10 cellular contexts compared by ENCODE assay signal in genomic region chr6:139173172-139173571, GRCh38. TPM values are rescaled to one million over a fixed set of nuclear protein-coding genes. Genes with fewer than 3 reads are reported as not detected.
DNase-seq lines count a peak whose midpoint lies in the region; ATAC-seq and TF ChIP-seq lines count a peak whose summit lies in the region.
"Had no signal": no experiment of that assay in that cellular context is flagged by ENCODE, and none has a peak within 500 bp of the region (broad histone marks: within the 10 kb centered on the region; RNA-seq: fewer than 3 reads in every experiment).

No MANE protein-coding gene starts in this region.

- no peaks in the 10 kb centered on the region for H4K20me1 ChIP-seq in MM.1S (ENCODE audit: insufficient read depth, low read length)

- no peaks in the 10 kb centered on the region for H3K9me3 ChIP-seq in MM.1S (replicated peaks; ENCODE audit: insufficient read depth, low read length)
- H3K9me3 ChIP-seq in naive thymus-derived CD4-positive, alpha-beta T cell (ENCODE audit: control insufficient read depth in 2 of 3, low read length in 3 of 3), result no peaks in the 10 kb centered on the region

- H3K27me3 Mint-ChIP-seq in activated CD4-positive, alpha-beta memory T cell treated with anti-CD3 and anti-CD28 coated beads for 36 hours, result no peaks in the 10 kb centered on the region
- H3K27me3 Mint-ChIP-seq in activated CD4-positive, alpha-beta memory T cell treated with anti-CD3 and anti-CD28 coated beads, Interleukin-2, amount 10 ng/mL, durations not matched to agents 7 days and 5 days, result no peaks in the 10 kb centered on the region
- no peaks in the 10 kb centered on the region for H3K27me3 Mint-ChIP-seq in activated T-cell treated with anti-CD3 and anti-CD28 coated beads, Interleukin-2, amount 50 U/mL, for 72 hours (ENCODE audit: low read depth)
- no peaks in the 10 kb centered on the region for H3K27me3 Mint-ChIP-seq in naive thymus-derived CD4-positive, alpha-beta T cell

- intact Hi-C loops in activated CD4-positive, alpha-beta memory T cell treated with anti-CD3 and anti-CD28 coated beads for 36 hours (cut with micrococcal nuclease), result loop anchor here (1.0 to 2.0 kb wide), 5 partner anchors 11 to 48 kb away; no protein-coding TSS in a partner anchor
- intact Hi-C loops in naive thymus-derived CD4-positive, alpha-beta T cell (cut with micrococcal nuclease), result loop anchor here (1.0 to 5.0 kb wide), 8 partner anchors 11 to 356 kb away; no protein-coding TSS in a partner anchor
- intact Hi-C loops in dorsolateral prefrontal cortex (cut with DNase I), result no loop called here

- peaks cover 4% of the 10 kb centered on the region; the same call in 1 of the 2 replicates for H3K36me3 ChIP-seq in MM.1S (replicated peaks; ENCODE audit: insufficient read depth, low read length)
- peaks cover 0 to 26% (median 16%) of the 10 kb centered on the region in 3 experiments for H3K36me3 ChIP-seq in naive thymus-derived CD4-positive, alpha-beta T cell (ENCODE audit: control insufficient read depth in 2 of 3, insufficient read depth in 3 of 3, low read length in 3 of 3)

- H3K9me2 ChIP-seq in MM.1S (replicated peaks; ENCODE audit: insufficient read depth, low read length), result no peaks in the 10 kb centered on the region

- peaks cover 57% of the 10 kb centered on the region for H3K79me2 ChIP-seq in MM.1S (ENCODE audit: low read length)

- peaks cover 57% of the 10 kb centered on the region for H3K4me1 ChIP-seq in MM.1S (ENCODE audit: low read length)
- H3K4me1 ChIP-seq in naive thymus-derived CD4-positive, alpha-beta T cell (ENCODE audit: control insufficient read depth in 2 of 2, insufficient read depth in 2 of 2, low read length in 2 of 2), result peaks cover 50 to 85% of the 10 kb centered on the region in 2 donors

- H3K4me3 Mint-ChIP-seq in activated CD4-positive, alpha-beta memory T cell treated with anti-CD3 and anti-CD28 coated beads for 36 hours, result no peak overlapping the region
- H3K4me3 Mint-ChIP-seq in activated CD4-positive, alpha-beta memory T cell treated with anti-CD3 and anti-CD28 coated beads, Interleukin-2, amount 10 ng/mL, durations not matched to agents 7 days and 5 days, result no peak overlapping the region
- peak overlapping the region; percentile 56 to 62 for H3K4me3 Mint-ChIP-seq in activated T-cell treated with anti-CD3 and anti-CD28 coated beads, Interleukin-2, amount 50 U/mL, for 72 hours
- H3K4me3 Mint-ChIP-seq in naive thymus-derived CD4-positive, alpha-beta T cell, result peak overlapping the region; percentile 16 to 75 (median 60)

- no peak for DNase-seq in activated CD4-positive, alpha-beta memory T cell treated with anti-CD3 and anti-CD28 coated beads for 36 hours
- no peak for DNase-seq in activated CD4-positive, alpha-beta memory T cell treated with anti-CD3 and anti-CD28 coated beads, Interleukin-2, amount 10 ng/mL, durations not matched to agents 7 days and 5 days
- no peak for DNase-seq in MM.1S
- peak; percentile 41 to 42 for DNase-seq in activated T-cell treated with anti-CD3 and anti-CD28 coated beads, Interleukin-2, amount 50 U/mL, for 72 hours
- peak in 6 of 9 donors; percentile 31 to 54 (median 40) for DNase-seq in naive thymus-derived CD4-positive, alpha-beta T cell
- DNase-seq in medulla oblongata (ENCODE audit: extremely low spot score), result no peak
- DNase-seq in dorsolateral prefrontal cortex, result no peak
- DNase-seq in Ammon's horn (ENCODE audit: low spot score), result no peak
- DNase-seq: NCI-H2227 treated with DMSO at 0.1 percent for 48 hours; stimulated activated CD8-positive, alpha-beta memory T cell treated with anti-CD3 and anti-CD28 coated beads, Interleukin-4, amount 100 ng/mL, for 48 hours had no signal

- H3K27me3 ChIP-seq in MM.1S (replicated peaks; ENCODE audit: insufficient read depth, low read length) (no peaks in the 10 kb centered on the region), dorsolateral prefrontal cortex (no peaks in the 10 kb centered on the region)
- H3K27me3 ChIP-seq in naive thymus-derived CD4-positive, alpha-beta T cell (ENCODE audit: control insufficient read depth in 2 of 2, insufficient read depth in 2 of 2, low read length in 2 of 2), result no peaks in the 10 kb centered on the region

- POLR2A ChIA-PET in activated CD4-positive, alpha-beta memory T cell treated with anti-CD3 and anti-CD28 coated beads for 36 hours (lab: Charles Lee), result interaction anchor here (1.0 to 1.1 kb wide), 2 partner anchors 21 to 27 kb away, joined by 3 read pairs; no protein-coding TSS in a partner anchor
- POLR2A ChIA-PET in activated CD4-positive, alpha-beta memory T cell treated with anti-CD3 and anti-CD28 coated beads, Interleukin-2, amount 10 ng/mL, durations not matched to agents 7 days and 5 days (lab: Charles Lee), result interaction anchor here (0.9 to 2.4 kb wide), 8 partner anchors 10 to 186 kb away, joined by 3 to 7 read pairs (median 3); no protein-coding TSS in a partner anchor
- POLR2A ChIA-PET in naive thymus-derived CD4-positive, alpha-beta T cell (lab: Charles Lee), result interaction anchor here (1.0 to 3.5 kb wide), 9 partner anchors 12 to 201 kb away, joined by 3 to 20 read pairs (median 10); partner anchors contain the start of gene CITED2

- H3K9me3 Mint-ChIP-seq in activated CD4-positive, alpha-beta memory T cell treated with anti-CD3 and anti-CD28 coated beads for 36 hours, result no peaks in the 10 kb centered on the region
- no peaks in the 10 kb centered on the region for H3K9me3 Mint-ChIP-seq in activated CD4-positive, alpha-beta memory T cell treated with anti-CD3 and anti-CD28 coated beads, Interleukin-2, amount 10 ng/mL, durations not matched to agents 7 days and 5 days
- peaks cover 0 to 1% of the 10 kb centered on the region in 2 donors for H3K9me3 Mint-ChIP-seq in activated T-cell treated with anti-CD3 and anti-CD28 coated beads, Interleukin-2, amount 50 U/mL, for 72 hours
- no peaks in the 10 kb centered on the region for H3K9me3 Mint-ChIP-seq in naive thymus-derived CD4-positive, alpha-beta T cell

- H3K4me3 ChIP-seq in MM.1S (ENCODE audit: low read length) (no peak overlapping the region), dorsolateral prefrontal cortex (no peak overlapping the region)
- H3K4me3 ChIP-seq in naive thymus-derived CD4-positive, alpha-beta T cell (ENCODE audit: low read length), result no peak overlapping the region

- TF ChIP-seq CTCF in MM.1S (IDR thresholded peaks at IDR 0.05; ENCODE audit: low read length), result no peak
- no peak for TF ChIP-seq CTCF in dorsolateral prefrontal cortex (IDR thresholded peaks at IDR 0.05 in 54 of 56, conservative IDR thresholded peaks at IDR 0.05 in 2 of 56; ENCODE audit: low read depth in 1 of 56, partially characterized antibody in 56 of 56)

- peaks cover 21% of the 10 kb centered on the region for H3F3A ChIP-seq in MM.1S (ENCODE audit: insufficient read depth, low read length)

- H3K36me3 Mint-ChIP-seq in activated CD4-positive, alpha-beta memory T cell treated with anti-CD3 and anti-CD28 coated beads for 36 hours, result peaks cover 73% of the 10 kb centered on the region
- peaks cover 77% of the 10 kb centered on the region for H3K36me3 Mint-ChIP-seq in activated CD4-positive, alpha-beta memory T cell treated with anti-CD3 and anti-CD28 coated beads, Interleukin-2, amount 10 ng/mL, durations not matched to agents 7 days and 5 days (ENCODE audit: low read depth)
- H3K36me3 Mint-ChIP-seq in activated T-cell treated with anti-CD3 and anti-CD28 coated beads, Interleukin-2, amount 50 U/mL, for 72 hours (ENCODE audit: insufficient read depth in 2 of 2), result peaks cover 14 to 57% of the 10 kb centered on the region in 2 donors
- H3K36me3 Mint-ChIP-seq in naive thymus-derived CD4-positive, alpha-beta T cell, result peaks cover 22 to 69% (median 48%) of the 10 kb centered on the region in 5 donors

- ATAC-seq in activated T-cell treated with anti-CD3 and anti-CD28 coated beads, Interleukin-2, amount 50 U/mL, for 72 hours (replicated peaks in 1 of 2), result peak; percentile 91 to 92
- ATAC-seq in naive thymus-derived CD4-positive, alpha-beta T cell, result peak; percentile 69

- H3K4me1 Mint-ChIP-seq in activated CD4-positive, alpha-beta memory T cell treated with anti-CD3 and anti-CD28 coated beads for 36 hours (ENCODE audit: low read depth), result peaks cover 90% of the 10 kb centered on the region
- peaks cover 83% of the 10 kb centered on the region for H3K4me1 Mint-ChIP-seq in activated CD4-positive, alpha-beta memory T cell treated with anti-CD3 and anti-CD28 coated beads, Interleukin-2, amount 10 ng/mL, durations not matched to agents 7 days and 5 days
- peaks cover 94% of the 10 kb centered on the region for H3K4me1 Mint-ChIP-seq in activated T-cell treated with anti-CD3 and anti-CD28 coated beads, Interleukin-2, amount 50 U/mL, for 72 hours (ENCODE audit: low read depth)
- peaks cover 70 to 95% (median 92%) of the 10 kb centered on the region in 7 donors for H3K4me1 Mint-ChIP-seq in naive thymus-derived CD4-positive, alpha-beta T cell

- CTCF ChIA-PET in activated CD4-positive, alpha-beta memory T cell treated with anti-CD3 and anti-CD28 coated beads for 36 hours (lab: Charles Lee), result interaction anchor here (1.1 to 2.4 kb wide), 7 partner anchors 11 to 150 kb away, joined by 3 to 14 read pairs (median 4); no protein-coding TSS in a partner anchor
- CTCF ChIA-PET in activated CD4-positive, alpha-beta memory T cell treated with anti-CD3 and anti-CD28 coated beads, Interleukin-2, amount 10 ng/mL, durations not matched to agents 7 days and 5 days (lab: Charles Lee), result interaction anchor here (0.9 to 1.4 kb wide), 3 partner anchors 21 to 41 kb away, joined by 3 to 4 read pairs (median 4); no protein-coding TSS in a partner anchor
- CTCF ChIA-PET in naive thymus-derived CD4-positive, alpha-beta T cell (lab: Charles Lee), result interaction anchor here (0.7 to 2.1 kb wide), 5 partner anchors 10 to 118 kb away, joined by 3 to 10 read pairs (median 3); no protein-coding TSS in a partner anchor

- peak overlapping the region; percentile 87; the same call in 1 of the 2 replicates for H3K27ac ChIP-seq in MM.1S (ENCODE audit: low read length)
- H3K27ac ChIP-seq in naive thymus-derived CD4-positive, alpha-beta T cell (ENCODE audit: low read depth, low read length), result peak overlapping the region; percentile 49
- H3K27ac ChIP-seq in dorsolateral prefrontal cortex, result no peak overlapping the region

- peak overlapping the region; percentile 69 for H3K4me2 ChIP-seq in MM.1S (ENCODE audit: low read depth, low read length)

- peak overlapping the region; percentile 78 for H3K27ac Mint-ChIP-seq in activated CD4-positive, alpha-beta memory T cell treated with anti-CD3 and anti-CD28 coated beads for 36 hours
- no peak overlapping the region for H3K27ac Mint-ChIP-seq in activated CD4-positive, alpha-beta memory T cell treated with anti-CD3 and anti-CD28 coated beads, Interleukin-2, amount 10 ng/mL, durations not matched to agents 7 days and 5 days
- peak overlapping the region; percentile 96 for H3K27ac Mint-ChIP-seq in activated T-cell treated with anti-CD3 and anti-CD28 coated beads, Interleukin-2, amount 50 U/mL, for 72 hours
- peak overlapping the region; percentile 64 to 88 (median 83) for H3K27ac Mint-ChIP-seq in naive thymus-derived CD4-positive, alpha-beta T cell

- H2AFZ ChIP-seq in MM.1S (ENCODE audit: low read length), result no peak overlapping the region

- no peak overlapping the region for H3K9ac ChIP-seq in MM.1S (ENCODE audit: low read length)

RNA-seq across cellular contexts. Expression of gene HECA, which starts 38.3 kb away (rescaled TPM):
- 10 to 100 TPM; 75.7 to 76.6 TPM for total RNA-seq in activated CD4-positive, alpha-beta memory T cell treated with anti-CD3 and anti-CD28 coated beads for 36 hours
- 10 to 100 TPM; 78.9 to 81.7 TPM for total RNA-seq in activated CD4-positive, alpha-beta memory T cell treated with anti-CD3 and anti-CD28 coated beads, Interleukin-2, amount 10 ng/mL, durations not matched to agents 7 days and 5 days
- 10 to 100 TPM; 77.6 to 89.7 TPM for total RNA-seq in activated T-cell treated with anti-CD3 and anti-CD28 coated beads, Interleukin-2, amount 50 U/mL, for 72 hours
- 100 to 1,000 TPM in 3 of 5 experiments, 10 to 100 TPM in 2; 54.1 to 145 (median 130) TPM for total RNA-seq in naive thymus-derived CD4-positive, alpha-beta T cell
- polyA plus RNA-seq in naive thymus-derived CD4-positive, alpha-beta T cell, result 1 to 10 TPM; 5.5 to 6.3 TPM
- total RNA-seq in dorsolateral prefrontal cortex, result 10 to 100 TPM; 19.3 to 43.8 (median 30.8) TPM

Comparison
In these comparisons a context has a peak if more than half of its experiments do, and no peak if none do; other contexts are left out.
1. DNase-seq: peak in activated T-cell treated with anti-CD3 and anti-CD28 coated beads, Interleukin-2, amount 50 U/mL, for 72 hours (2 of 2) and naive thymus-derived CD4-positive, alpha-beta T cell (6 of 9); none in activated CD4-positive, alpha-beta memory T cell treated with anti-CD3 and anti-CD28 coated beads for 36 hours (single experiment), activated CD4-positive, alpha-beta memory T cell treated with anti-CD3 and anti-CD28 coated beads, Interleukin-2, amount 10 ng/mL, durations not matched to agents 7 days and 5 days (single experiment), MM.1S (single experiment), medulla oblongata (single experiment), dorsolateral prefrontal cortex (0 of 10) and Ammon's horn (single experiment).
2. H3K4me3 Mint-ChIP-seq: peak in activated T-cell treated with anti-CD3 and anti-CD28 coated beads, Interleukin-2, amount 50 U/mL, for 72 hours (2 of 2) and naive thymus-derived CD4-positive, alpha-beta T cell (10 of 10); none in activated CD4-positive, alpha-beta memory T cell treated with anti-CD3 and anti-CD28 coated beads for 36 hours (single experiment) and activated CD4-positive, alpha-beta memory T cell treated with anti-CD3 and anti-CD28 coated beads, Interleukin-2, amount 10 ng/mL, durations not matched to agents 7 days and 5 days (single experiment).
3. H3K27ac ChIP-seq: peak in MM.1S (single experiment) and naive thymus-derived CD4-positive, alpha-beta T cell (single experiment); none in dorsolateral prefrontal cortex (0 of 59).
4. intact Hi-C loops: an anchor here in activated CD4-positive, alpha-beta memory T cell treated with anti-CD3 and anti-CD28 coated beads for 36 hours (1.0 to 2.0 kb wide) and naive thymus-derived CD4-positive, alpha-beta T cell (1.0 to 5.0 kb wide); none called in dorsolateral prefrontal cortex.